ENCODE assay signal across 9 cellular contexts in the genomic region with DNA sequence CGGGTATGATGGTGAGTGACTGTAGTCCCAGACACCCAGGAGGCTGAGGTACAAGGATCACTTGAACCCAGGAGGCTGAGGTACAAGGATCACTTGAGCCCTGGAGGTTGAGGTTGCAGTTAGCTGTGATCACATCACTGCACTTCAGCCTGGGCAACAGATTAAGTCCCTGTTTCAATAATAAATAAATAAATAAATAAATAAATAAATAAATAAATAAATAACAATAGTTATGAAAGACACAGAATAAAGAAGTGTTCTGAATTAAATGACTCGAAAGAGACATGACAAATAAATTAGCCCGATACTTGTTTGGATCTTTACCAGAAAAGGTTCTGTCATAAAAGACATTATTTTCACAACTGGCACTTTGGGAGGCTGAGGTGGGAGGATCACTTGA.
"Had no signal": no experiment of that assay in that cellular context is flagged by ENCODE, and none has a peak within 500 bp of the region (broad histone marks: within the 10 kb centered on the region; RNA-seq: fewer than 3 reads in every experiment).

No MANE protein-coding gene starts in this region.

- H2AFZ ChIP-seq: GM23338 had no signal

- H3K4me1 Mint-ChIP-seq: GM23338 had no signal

- H3K9me3 ChIP-seq: HAP-1 had no signal

- H3K27ac Mint-ChIP-seq: GM23338 had no signal

- H3K27me3 Mint-ChIP-seq: IgD-negative memory B cell had no signal

- H3K4me3 ChIP-seq: GM23338, HAP-1 had no signal

- DNase-seq: KBM-7 had no signal

- H3K9ac ChIP-seq: KMS-11 had no signal

- H3K4me2 ChIP-seq: GM23338, KMS-11 had no signal

- H3K9me3 Mint-ChIP-seq: GM23338, IgD-negative memory B cell had no signal

- FAIRE-seq: H1, H54, HTR-8/SVneo had no signal

- H3K27ac ChIP-seq: KMS-11 had no signal

- ATAC-seq: GM23338, HCT116 had no signal

- H3K4me3 Mint-ChIP-seq: GM23338, IgD-negative memory B cell had no signal

- H3K36me3 ChIP-seq: HAP-1 had no signal
